1 cellular context compared by ENCODE assay signal in genomic region chr4:97038146-97038516, GRCh38.
TF ChIP-seq lines count a peak whose summit lies in the region.

No MANE protein-coding gene starts in this region.

TF ChIP-seq in GM23338, 12 proteins besides CTCF, POLR2A, EP300 and RAD21 (continued from another document):
- TF ChIP-seq ZNF462 (CRISPR knock-in tag; IDR thresholded peaks at IDR 0.05) (no peak), EZH2 (IDR thresholded peaks at IDR 0.05; ENCODE audit: low read depth, unreplicated experiment) (no peak), STAT1 (IDR thresholded peaks at IDR 0.05; ENCODE audit: unreplicated experiment) (no peak), NANOG (IDR thresholded peaks at IDR 0.05; ENCODE audit: borderline replicate concordance) (no peak), ZNF114 (CRISPR knock-in tag; IDR thresholded peaks at IDR 0.05) (no peak)
